In genomic region chr4:107718351-107718965, GRCh38 we compare ENCODE assay signal across 8 cellular contexts. TPM values are rescaled to one million over a fixed set of nuclear protein-coding genes. Genes with fewer than 3 reads are reported as not detected.
DNase-seq lines count a peak whose midpoint lies in the region; ATAC-seq and TF ChIP-seq lines count a peak whose summit lies in the region.

No MANE protein-coding gene starts in this region.

- peak overlapping the region; percentile 95 for H3K4me3 Mint-ChIP-seq in T-helper 17 cell

- no peak for TF ChIP-seq CTCF in AG09309 (IDR thresholded peaks at IDR 0.05; ENCODE audit: control insufficient read depth, insufficient read depth, low read depth, low read length, missing control alignments)
- no peak for TF ChIP-seq CTCF in kidney epithelial cell (IDR thresholded peaks at IDR 0.05; ENCODE audit: insufficient read depth, low read length, poor library complexity, severe bottlenecking)

- peaks cover 40% of the 10 kb centered on the region for H3K4me1 Mint-ChIP-seq in T-helper 17 cell

- peaks cover 3% of the 10 kb centered on the region for H3K36me3 Mint-ChIP-seq in T-helper 17 cell (ENCODE audit: low read depth)

- no peaks in the 10 kb centered on the region for H3K9me3 ChIP-seq in T-helper 17 cell (ENCODE audit: control insufficient read depth, low read length, poor library complexity, severe bottlenecking)

- ATAC-seq in GM18868 (IDR thresholded peaks at IDR 0.05; ENCODE audit: unreplicated experiment) (peak; percentile 22), HG03066 (IDR thresholded peaks at IDR 0.05; ENCODE audit: low read depth, unreplicated experiment) (peak; percentile 15), T-helper 17 cell (no peak)

- DNase-seq in AG09309 (ENCODE audit: low read depth) (peak; percentile 91), T-helper 17 cell (no peak), kidney epithelial cell (ENCODE audit: low read depth) (no peak), SHP77 treated with DMSO at 0.1 percent for 48 hours (lab: John Stamatoyannopoulos, UW) (no peak), dermis blood vessel endothelial cell (no peak), NCI-H187 treated with DMSO at 0.1 percent for 48 hours (lab: John Stamatoyannopoulos, UW) (no peak)

- peak overlapping the region; percentile 82 for H3K27ac Mint-ChIP-seq in T-helper 17 cell

- H3K4me3 ChIP-seq in AG09309 (ENCODE audit: control insufficient read depth, low read depth, low read length) (peak overlapping the region; percentile 85), kidney epithelial cell (ENCODE audit: low read depth, low read length) (peak overlapping the region; percentile 95)

- no peaks in the 10 kb centered on the region for H3K36me3 ChIP-seq in kidney epithelial cell (ENCODE audit: control insufficient read depth, insufficient read depth, low read length)

- H3K27me3 Mint-ChIP-seq in T-helper 17 cell, result no peaks in the 10 kb centered on the region

- H3K27me3 ChIP-seq in kidney epithelial cell (ENCODE audit: control insufficient read depth, insufficient read depth, low read length), result no peaks in the 10 kb centered on the region

RNA-seq across cellular contexts. Expression of gene PAPSS1, which starts 1.6 kb away (rescaled TPM):
- 10 to 100 TPM; 13.1 to 14.8 TPM for total RNA-seq in T-helper 17 cell
- 44.7 and 60.3 TPM in 2 replicates for total RNA-seq in kidney epithelial cell
- 51.9 and 58.6 TPM in 2 replicates for total RNA-seq in dermis blood vessel endothelial cell
